Comparison of ENCODE assay signal across 9 cellular contexts in the genomic region with DNA sequence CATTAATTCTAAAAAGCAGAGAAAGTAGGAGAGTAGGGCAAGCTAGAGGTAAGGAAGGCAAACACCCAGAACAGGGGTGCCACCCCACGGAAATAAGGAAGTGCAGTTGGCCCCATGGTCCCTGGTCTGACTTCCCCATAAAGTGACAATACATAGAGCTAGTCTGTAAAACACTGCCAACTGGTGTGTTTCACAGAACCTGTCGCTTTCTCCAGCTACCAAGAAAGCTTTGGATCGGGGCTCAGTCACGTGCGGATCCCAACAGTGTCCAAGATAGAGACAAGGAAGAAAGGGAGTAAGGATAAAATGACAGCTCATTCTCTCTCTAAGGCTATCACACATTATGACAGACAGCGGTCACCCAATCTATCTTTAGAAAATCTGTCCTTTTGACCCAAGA. TPM values are rescaled to one million over a fixed set of nuclear protein-coding genes. Genes with fewer than 3 reads are reported as not detected.
DNase-seq lines count a peak whose midpoint lies in the region; ATAC-seq and TF ChIP-seq lines count a peak whose summit lies in the region.
"Had no signal": no experiment of that assay in that cellular context is flagged by ENCODE, and none has a peak within 500 bp of the region (broad histone marks: within the 10 kb centered on the region; RNA-seq: fewer than 3 reads in every experiment).

No MANE protein-coding gene starts in this region.

- ATAC-seq in HCT116 = no peak
- no peak for ATAC-seq in Panc1
- ATAC-seq in right cardiac atrium = peak in 1 of 2 donors; percentile 6
- no peak for ATAC-seq in GM21723 (IDR thresholded peaks at IDR 0.05; ENCODE audit: unreplicated experiment)
- no peak for ATAC-seq in HG02610 (IDR thresholded peaks at IDR 0.05; ENCODE audit: unreplicated experiment)
- no peak for ATAC-seq in gastroesophageal sphincter
- no peak for ATAC-seq in omental fat pad (ENCODE audit: low FRiP score)

- RAD21 ChIA-PET in HCT116 (lab: Charles Lee; ENCODE audit: low non-redundant PET in 1 of 2, low total read pairs in 2 of 2, uncharacterized antibody in 2 of 2, unreplicated experiment in 2 of 2) = no interaction called here

- intact Hi-C loops in HCT116 (cut with micrococcal nuclease) (no loop called here), Panc1 (cut with micrococcal nuclease; ENCODE audit: unreplicated experiment) (loop anchor here (5.0 kb wide), 1 partner anchor 32 kb away; no protein-coding TSS in a partner anchor), right cardiac atrium (cut with DNase I) (loop anchor here in 1 of 4 donors (5.0 kb wide), 1 partner anchor 32 kb away; no protein-coding TSS in a partner anchor)

- no peaks in the 10 kb centered on the region for H3K36me3 ChIP-seq in HCT116 (ENCODE audit: control insufficient read depth in 1 of 2, insufficient read depth in 2 of 2, low read length in 2 of 2)
- no peaks in the 10 kb centered on the region for H3K36me3 ChIP-seq in Panc1 (ENCODE audit: control insufficient read depth, insufficient read depth, low read length)
- H3K36me3 ChIP-seq in smooth muscle cell (ENCODE audit: low read depth) = no peaks in the 10 kb centered on the region
- H3K36me3 ChIP-seq in gastroesophageal sphincter = no peaks in the 10 kb centered on the region

- H3K9me3 ChIP-seq in HCT116 (ENCODE audit: control insufficient read depth in 1 of 2, insufficient read depth in 1 of 2, low read depth in 1 of 2, low read length in 2 of 2) = no peaks in the 10 kb centered on the region
- no peaks in the 10 kb centered on the region for H3K9me3 ChIP-seq in Panc1 (ENCODE audit: control insufficient read depth, insufficient read depth, low read depth, low read length)
- H3K9me3 ChIP-seq in right cardiac atrium (ENCODE audit: control insufficient read depth, low read length) = no peaks in the 10 kb centered on the region
- no peaks in the 10 kb centered on the region for H3K9me3 ChIP-seq in smooth muscle cell (replicated peaks; ENCODE audit: low read depth)
- H3K9me3 ChIP-seq in gastroesophageal sphincter = no peaks in the 10 kb centered on the region

- no peak for TF ChIP-seq RAD21 in HCT116 (IDR thresholded peaks at IDR 0.05; ENCODE audit: low read depth)

- H3K4me2 ChIP-seq in HCT116 (ENCODE audit: low read length) = peak overlapping the region; percentile 62
- H3K4me2 ChIP-seq in smooth muscle cell = no peak overlapping the region

- H3K27me3 ChIP-seq in HCT116 (ENCODE audit: insufficient read depth, low read length) (no peaks in the 10 kb centered on the region), Panc1 (ENCODE audit: control insufficient read depth, insufficient read depth, low read length) (no peaks in the 10 kb centered on the region), right cardiac atrium (ENCODE audit: control insufficient read depth, insufficient read depth) (no peaks in the 10 kb centered on the region), smooth muscle cell (ENCODE audit: low read depth) (no peaks in the 10 kb centered on the region), gastroesophageal sphincter (no peaks in the 10 kb centered on the region)

- BruUV-seq in HCT116 (replicated peaks; lab: Mats Ljungman, UMichigan) (no TSS peak), Panc1 (replicated peaks; lab: Mats Ljungman, UMichigan) (no TSS peak)

- H3K27ac ChIP-seq in HCT116 (ENCODE audit: low read depth, low read length) (peak overlapping the region; percentile 73), Panc1 (ENCODE audit: low read length) (peak overlapping the region; percentile 100), right cardiac atrium (ENCODE audit: low read length) (peak overlapping the region; percentile 65), smooth muscle cell (ENCODE audit: low read depth) (peak overlapping the region; percentile 64), gastroesophageal sphincter (no peak overlapping the region)

- in situ Hi-C loops in Panc1 (cut with HindIII; ENCODE audit: low pct_unique_long_range_greater_than_20kb, low sequenced_read_pairs) = no loop called here

- DNase-seq in HCT116 (ENCODE audit: low read depth, low spot score) (no peak), Panc1 (ENCODE audit: low read depth, low spot score) (no peak), right cardiac atrium (peak in 1 of 3 donors; percentile 57), smooth muscle cell (lab: John Stamatoyannopoulos, UW; ENCODE audit: unreplicated experiment) (no peak), omental fat pad (ENCODE audit: low spot score) (no peak)
- DNase-seq: natural killer cell had no signal

- H3K4me3 ChIP-seq in HCT116 (replicated peaks in 1 of 2; ENCODE audit: low read depth in 1 of 2, low read length in 2 of 2) (no peak overlapping the region), Panc1 (ENCODE audit: low read depth in 2 of 2, low read length in 2 of 2) (peak overlapping the region; percentile 0 to 15; a peak in 1 of 4 replicates), right cardiac atrium (ENCODE audit: low read length) (no peak overlapping the region), smooth muscle cell (no peak overlapping the region), gastroesophageal sphincter (no peak overlapping the region)

- no peaks in the 10 kb centered on the region for H4K20me1 ChIP-seq in HCT116 (ENCODE audit: insufficient read depth)
- H4K20me1 ChIP-seq in smooth muscle cell (ENCODE audit: low read depth) = no peaks in the 10 kb centered on the region

- H3K9me2 ChIP-seq in HCT116 (ENCODE audit: insufficient read depth) = no peaks in the 10 kb centered on the region

- 58% methylated on average over 6 of the region's 6 CpGs for WGBS in right cardiac atrium
- WGBS in smooth muscle cell (ENCODE audit: low lambda C conversion rate) = 81% methylated on average over 6 of the region's 6 CpGs
- WGBS in gastroesophageal sphincter (ENCODE audit: low coverage in 1 of 2), 2 donors = 90 to 91% methylated on average over 2 to 6 of the region's 6 CpGs

- TF ChIP-seq POLR2A in HCT116 (IDR thresholded peaks at IDR 0.05; ENCODE audit: borderline replicate concordance, extremely low read depth, insufficient read depth, insufficient read length) (no peak), gastroesophageal sphincter (IDR thresholded peaks at IDR 0.05) (no peak)

- CTCF ChIA-PET in HCT116 (lab: Charles Lee) (no interaction called here), Panc1 (lab: Charles Lee) (interaction anchor here (0.6 kb wide), 1 partner anchor 19 kb away, joined by 4 read pairs; no protein-coding TSS in a partner anchor)

- H2AFZ ChIP-seq in HCT116 (ENCODE audit: low read depth, low read length, poor library complexity, severe bottlenecking) (no peak overlapping the region), smooth muscle cell (ENCODE audit: low read depth) (no peak overlapping the region)

- POLR2A ChIA-PET in HCT116 (lab: Charles Lee) = no interaction called here
- POLR2A ChIA-PET in Panc1 (lab: Charles Lee) = interaction anchor here (0.6 to 1.0 kb wide), 2 partner anchors 9 to 102 kb away, joined by 3 read pairs; no protein-coding TSS in a partner anchor

- peaks cover 89% of the 10 kb centered on the region for H3K79me2 ChIP-seq in HCT116 (ENCODE audit: insufficient read depth, low read length)
- no peaks in the 10 kb centered on the region for H3K79me2 ChIP-seq in smooth muscle cell (ENCODE audit: low read depth)

- TF ChIP-seq CTCF in HCT116 (IDR thresholded peaks at IDR 0.05 in 2 of 3, conservative IDR thresholded peaks at IDR 0.05 in 1 of 3; ENCODE audit: borderline replicate concordance in 1 of 3, insufficient read depth in 1 of 3, low read depth in 2 of 3, low read length in 2 of 3) = no peak
- no peak for TF ChIP-seq CTCF in Panc1 (IDR thresholded peaks at IDR 0.05)
- TF ChIP-seq CTCF in smooth muscle cell (IDR thresholded peaks at IDR 0.05; ENCODE audit: borderline replicate concordance, insufficient read depth, poor library complexity, severe bottlenecking) = no peak
- no peak for TF ChIP-seq CTCF in gastroesophageal sphincter (IDR thresholded peaks at IDR 0.05)
- no peak for TF ChIP-seq CTCF in omental fat pad (IDR thresholded peaks at IDR 0.05)

- H3F3A ChIP-seq in smooth muscle cell (ENCODE audit: low read depth) = peaks cover 6% of the 10 kb centered on the region

- TF ChIP-seq EP300 in gastroesophageal sphincter (IDR thresholded peaks at IDR 0.05) = no peak

- H3K4me1 ChIP-seq in HCT116 (ENCODE audit: control insufficient read depth in 1 of 2, insufficient read depth in 2 of 2, low read length in 2 of 2) (peaks cover 56 to 78% of the 10 kb centered on the region in 2 experiments), Panc1 (ENCODE audit: control insufficient read depth, insufficient read depth, low read length) (peaks cover 92% of the 10 kb centered on the region), right cardiac atrium (ENCODE audit: control insufficient read depth, insufficient read depth, low read length) (peaks cover 41% of the 10 kb centered on the region), smooth muscle cell (ENCODE audit: low read depth) (peaks cover 9% of the 10 kb centered on the region), gastroesophageal sphincter (peaks cover 9 to 85% (median 34%) of the 10 kb centered on the region in 3 donors)

- H3K9ac ChIP-seq in HCT116 (ENCODE audit: low read length) (no peak overlapping the region), smooth muscle cell (ENCODE audit: low read depth) (no peak overlapping the region)

TF ChIP-seq in HCT116, 20 proteins besides CTCF, POLR2A, EP300 and RAD21:
- TF ChIP-seq EZH2phosphoT487 (IDR thresholded peaks at IDR 0.05; ENCODE audit: borderline replicate concordance) = no peak
- no peak for TF ChIP-seq CEBPB (IDR thresholded peaks at IDR 0.05; ENCODE audit: low read depth)
- no peak for TF ChIP-seq FOSL1 (IDR thresholded peaks at IDR 0.05; ENCODE audit: low read depth)
TF ChIP-seq in HCT116: peak in this region for 0.

RNA-seq across cellular contexts. Expression of gene TBC1D8, which starts 36.4 kb away (rescaled TPM):
- total RNA-seq in HCT116 (2021; ENCODE audit: unreplicated experiment) = 44.0 TPM
- 38.6 and 44.2 TPM in 2 replicates for polyA plus RNA-seq in HCT116 (2012)
- 139 TPM for total RNA-seq in Panc1 (2021; ENCODE audit: unreplicated experiment)
- polyA plus RNA-seq in Panc1 (2012; ENCODE audit: insufficient read length) = 171 TPM
- total RNA-seq in right cardiac atrium = 10 to 100 TPM; 42.3 to 79.5 (median 52.2) TPM
- polyA plus RNA-seq in right cardiac atrium = 36.4 TPM
- total RNA-seq in smooth muscle cell = 4.4 and 15.1 TPM in 2 replicates
- polyA plus RNA-seq in smooth muscle cell = 0.89 and 2.1 TPM in 2 replicates
- total RNA-seq in gastroesophageal sphincter = 10 to 100 TPM; 14.9 to 45.5 (median 32.6) TPM
- total RNA-seq in omental fat pad = 10 to 100 TPM; 22.2 to 68.0 (median 31.9) TPM

Comparison
In these comparisons a context has a peak if more than half of its experiments do, and no peak if none do; other contexts are left out.
1. H3K27ac ChIP-seq: peak in HCT116 (single experiment), Panc1 (single experiment), right cardiac atrium (single experiment) and smooth muscle cell (single experiment); none in gastroesophageal sphincter (0 of 4).
2. H3K4me3 ChIP-seq: peak in Panc1 (2 of 2); none in HCT116 (0 of 2), right cardiac atrium (single experiment), smooth muscle cell (single experiment) and gastroesophageal sphincter (0 of 2).